In the genomic region with DNA sequence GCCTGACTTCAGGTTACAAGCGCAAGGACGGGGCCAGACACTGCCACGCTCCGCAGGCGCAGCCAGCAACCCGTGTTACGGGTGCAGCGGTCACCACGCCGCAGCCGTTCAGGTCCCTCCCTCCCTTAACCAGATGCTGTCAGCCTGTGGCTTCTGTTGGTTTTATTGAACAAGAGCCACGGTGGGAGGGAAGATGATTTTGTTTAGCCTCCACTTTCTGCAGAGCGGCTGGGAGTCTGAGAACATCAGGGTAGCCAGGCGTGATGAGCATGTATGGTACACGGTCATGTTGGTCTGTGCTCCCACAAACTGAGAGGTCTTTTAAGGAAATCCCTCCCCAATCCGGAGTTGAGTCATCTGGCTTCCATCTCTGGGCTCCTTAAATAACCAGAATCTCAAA, we compare ENCODE assay signal across 1 cellular context.
TF ChIP-seq lines count a peak whose summit lies in the region.

No MANE protein-coding gene starts in this region.

TF ChIP-seq in endothelial cell of umbilical vein, 7 proteins besides CTCF, POLR2A, EP300 and RAD21:
- TF ChIP-seq, protein P1, sequence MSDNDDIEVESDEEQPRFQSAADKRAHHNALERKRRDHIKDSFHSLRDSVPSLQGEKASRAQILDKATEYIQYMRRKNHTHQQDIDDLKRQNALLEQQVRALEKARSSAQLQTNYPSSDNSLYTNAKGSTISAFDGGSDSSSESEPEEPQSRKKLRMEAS (IDR thresholded peaks at IDR 0.05; ENCODE audit: insufficient read depth, insufficient read length), result no peak
- TF ChIP-seq JUN (IDR thresholded peaks at IDR 0.05; ENCODE audit: borderline replicate concordance, insufficient read depth, insufficient read length, low read depth) (no peak), GATA2 (IDR thresholded peaks at IDR 0.05; ENCODE audit: insufficient read depth, insufficient read length, low read depth, low read length) (no peak), MYC (IDR thresholded peaks at IDR 0.05; ENCODE audit: low read depth, low read length) (no peak), FOS (IDR thresholded peaks at IDR 0.05; ENCODE audit: borderline replicate concordance, insufficient read depth, low read length) (no peak), POLR2AphosphoS5 (IDR thresholded peaks at IDR 0.05; ENCODE audit: insufficient read depth, low read depth, low read length) (no peak)
